10 cellular contexts compared by ENCODE assay signal in the genomic region with DNA sequence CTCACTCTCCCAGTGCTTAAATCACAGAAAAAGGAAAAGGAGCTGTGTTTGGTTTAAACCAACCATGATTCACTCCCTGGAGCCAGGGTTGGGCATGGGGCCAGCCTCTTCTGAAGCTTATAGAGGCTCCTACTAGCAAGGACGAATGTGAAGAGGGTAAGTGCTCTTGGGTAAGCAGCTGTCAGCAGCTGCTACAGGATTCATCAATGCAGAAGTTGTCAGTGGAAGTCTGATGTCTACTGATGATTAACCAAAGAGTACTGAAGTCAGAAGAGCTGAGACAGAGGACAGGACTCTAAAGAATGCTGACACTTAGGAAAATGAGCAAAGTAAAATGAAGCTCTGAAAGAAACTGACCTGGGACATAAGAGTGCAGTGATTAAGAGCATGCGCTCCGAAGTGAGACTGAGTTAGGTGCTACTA.
DNase-seq lines count a peak whose midpoint lies in the region; ATAC-seq, FAIRE-seq and TF ChIP-seq lines count a peak whose summit lies in the region.
"Had no signal": no experiment of that assay in that cellular context is flagged by ENCODE, and none has a peak within 500 bp of the region (broad histone marks: within the 10 kb centered on the region; RNA-seq: fewer than 3 reads in every experiment).

No MANE protein-coding gene starts in this region.

- ATAC-seq in activated CD4-positive, CD25-positive, alpha-beta regulatory T cell treated with anti-CD3 and anti-CD28 coated beads, Interleukin-2, amount 50 U/mL, for 24 hours, result no peak
- ATAC-seq: activated T-cell treated with anti-CD3 and anti-CD28 coated beads, Interleukin-2, amount 50 U/mL, for 4 hours had no signal

- no peak overlapping the region for H3K4me3 ChIP-seq in fibroblast of pulmonary artery (replicated peaks; ENCODE audit: low read depth, low read length)

- peak; percentile 46 for DNase-seq in DMS 273 (lab: John Stamatoyannopoulos, UW; ENCODE audit: unreplicated experiment)
- no peak for DNase-seq in DMS 273 treated with DMSO at 0.1 percent for 48 hours (lab: John Stamatoyannopoulos, UW)
- DNase-seq in NCI-H82 treated with DMSO at 0.1 percent for 48 hours (lab: John Stamatoyannopoulos, UW; ENCODE audit: unreplicated experiment), result peak; percentile 12
- peak; percentile 84 for DNase-seq in fibroblast of pulmonary artery (ENCODE audit: low read depth)
- peak; percentile 69 for DNase-seq in smooth muscle cell of the brain vasculature (ENCODE audit: low read depth, low spot score)
- no peak for DNase-seq in GM19239 (ENCODE audit: insufficient read length, low spot score)
- no peak for DNase-seq in ecto neural progenitor cell (ENCODE audit: low spot score)
- DNase-seq: activated T-cell treated with anti-CD3 and anti-CD28 coated beads, Interleukin-2, amount 50 U/mL, for 4 hours had no signal

- no peak for FAIRE-seq in GM19239 (lab: Jason Lieb, UNC)
- FAIRE-seq: keratinocyte had no signal

- no peak for TF ChIP-seq CTCF in fibroblast of pulmonary artery (IDR thresholded peaks at IDR 0.05; ENCODE audit: low read length, missing control alignments)

Comparison
In these comparisons a context has a peak if more than half of its experiments do, and no peak if none do; other contexts are left out.
1. DNase-seq: peak in DMS 273 (single experiment), NCI-H82 treated with DMSO at 0.1 percent for 48 hours (single experiment), fibroblast of pulmonary artery (single experiment) and smooth muscle cell of the brain vasculature (single experiment); none in DMS 273 treated with DMSO at 0.1 percent for 48 hours (single experiment), GM19239 (single experiment) and ecto neural progenitor cell (single experiment).